Comparison of ENCODE assay signal across 10 cellular contexts in genomic region chr10:29681700-29682444, GRCh38. TPM values are rescaled to one million over a fixed set of nuclear protein-coding genes. Genes with fewer than 3 reads are reported as not detected.
DNase-seq lines count a peak whose midpoint lies in the region; ATAC-seq and TF ChIP-seq lines count a peak whose summit lies in the region.
"Had no signal": no experiment of that assay in that cellular context is flagged by ENCODE, and none has a peak within 500 bp of the region (broad histone marks: within the 10 kb centered on the region; RNA-seq: fewer than 3 reads in every experiment).

No MANE protein-coding gene starts in this region.

- H3K9me3 Mint-ChIP-seq in T-helper 1 cell treated with Interleukin-12 subunit alpha and Interleukin-12 subunit beta and Interleukin-4 antibody, amounts not matched to agents 30 μg/mL and 1 μg/mL, for 36 hours: peaks cover 15% of the 10 kb centered on the region
- H3K9me3 Mint-ChIP-seq in activated naive CD8-positive, alpha-beta T cell treated with anti-CD3 and anti-CD28 coated beads, Interleukin-2, amount 10 ng/mL, durations not matched to agents 7 days and 5 days: peaks cover 6% of the 10 kb centered on the region
- H3K9me3 Mint-ChIP-seq in H9: peaks cover 15 to 18% of the 10 kb centered on the region in 2 experiments

- no peak overlapping the region for H3K56ac ChIP-seq in H9 (ENCODE audit: insufficient read length, low read depth, low read length)

- POLR2A ChIA-PET in activated naive CD8-positive, alpha-beta T cell treated with anti-CD3 and anti-CD28 coated beads, Interleukin-2, amount 10 ng/mL, durations not matched to agents 7 days and 5 days (lab: Charles Lee): interaction anchor here (0.5 to 2.5 kb wide), 3 partner anchors 24 to 301 kb away, joined by 3 to 11 read pairs (median 4); no protein-coding TSS in a partner anchor

- no peak overlapping the region for H3K9ac ChIP-seq in H9 (ENCODE audit: extremely low read depth, insufficient read length, low read length)

- no peak overlapping the region for H3T11ph ChIP-seq in H9 (ENCODE audit: low read length)

- H2BK12ac ChIP-seq in H9 (ENCODE audit: insufficient read length, low read depth, low read length): no peak overlapping the region

- H3K4me1 ChIP-seq in H9 (ENCODE audit: insufficient read depth, low read length): no peaks in the 10 kb centered on the region

- H3K27me3 ChIP-seq in H9 (ENCODE audit: insufficient read depth, low read length): no peaks in the 10 kb centered on the region
- H3K27me3 ChIP-seq: gastrocnemius medialis had no signal

- peak overlapping the region; percentile 75 for H3K4me3 Mint-ChIP-seq in T-helper 1 cell treated with Interleukin-12 subunit alpha and Interleukin-12 subunit beta and Interleukin-4 antibody, amounts not matched to agents 30 μg/mL and 1 μg/mL, for 36 hours
- H3K4me3 Mint-ChIP-seq in activated naive CD8-positive, alpha-beta T cell treated with anti-CD3 and anti-CD28 coated beads, Interleukin-2, amount 10 ng/mL, durations not matched to agents 7 days and 5 days: peak overlapping the region; percentile 59
- no peak overlapping the region for H3K4me3 Mint-ChIP-seq in H9

- H2BK120ac ChIP-seq in H9 (ENCODE audit: low read depth, low read length, poor library complexity, severe bottlenecking): no peak overlapping the region

- H3K79me1 ChIP-seq in H9 (ENCODE audit: insufficient read depth, low read depth, low read length, poor library complexity, severe bottlenecking): no peaks in the 10 kb centered on the region

- no peak overlapping the region for H2AFZ ChIP-seq in H9 (ENCODE audit: low read length)

- H3K23me2 ChIP-seq in H9 (ENCODE audit: insufficient read length, low read depth, low read length, poor library complexity, severe bottlenecking): no peaks in the 10 kb centered on the region

- H3K9me3 ChIP-seq in H9 (ENCODE audit: control insufficient read depth, low read depth, low read length): peaks cover 8% of the 10 kb centered on the region
- H3K9me3 ChIP-seq: gastrocnemius medialis had no signal

- no peak overlapping the region for H3K14ac ChIP-seq in H9 (ENCODE audit: insufficient read depth, low read length)

- no peaks in the 10 kb centered on the region for H3K27me3 Mint-ChIP-seq in T-helper 1 cell treated with Interleukin-12 subunit alpha and Interleukin-12 subunit beta and Interleukin-4 antibody, amounts not matched to agents 30 μg/mL and 1 μg/mL, for 36 hours (ENCODE audit: low read depth)
- H3K27me3 Mint-ChIP-seq in activated naive CD8-positive, alpha-beta T cell treated with anti-CD3 and anti-CD28 coated beads, Interleukin-2, amount 10 ng/mL, durations not matched to agents 7 days and 5 days: no peaks in the 10 kb centered on the region
- H3K27me3 Mint-ChIP-seq in H9 (ENCODE audit: low read depth): peaks cover 2% of the 10 kb centered on the region; the same call in 1 of the 2 replicates

- H4K91ac ChIP-seq in H9 (ENCODE audit: insufficient read length, low read depth, low read length): no peak overlapping the region

- no peak overlapping the region for H2BK5ac ChIP-seq in H9 (ENCODE audit: insufficient read length, low read length)

- no peak overlapping the region for H3K4ac ChIP-seq in H9 (ENCODE audit: low read depth, low read length)

- H4K8ac ChIP-seq in H9 (replicated peaks; ENCODE audit: insufficient read length, low read depth, low read length): no peak overlapping the region

- no peak overlapping the region for H2AK5ac ChIP-seq in H9 (ENCODE audit: insufficient read length, low read length)

- H3K27ac ChIP-seq in H9 (ENCODE audit: insufficient read length, low read depth, low read length): no peak overlapping the region

- no peaks in the 10 kb centered on the region for H3K79me2 ChIP-seq in H9 (ENCODE audit: insufficient read depth, low read length)

- no peak overlapping the region for H3K23ac ChIP-seq in H9 (ENCODE audit: insufficient read length, low read depth, low read length)

- H4K20me1 ChIP-seq in H9 (ENCODE audit: control insufficient read depth, insufficient read depth, insufficient read length): no peaks in the 10 kb centered on the region

- H3K4me2 ChIP-seq in H9 (ENCODE audit: insufficient read depth, insufficient read length, low read length): no peak overlapping the region

- peak; percentile 83 for ATAC-seq in GM19372 (IDR thresholded peaks at IDR 0.05; ENCODE audit: low read depth, unreplicated experiment)
- peak; percentile 100 for ATAC-seq in activated naive CD8-positive, alpha-beta T cell treated with anti-CD3 and anti-CD28 coated beads, Interleukin-2, amount 10 ng/mL, durations not matched to agents 7 days and 5 days (ENCODE audit: low read depth)
- ATAC-seq in HG02884 (IDR thresholded peaks at IDR 0.05; ENCODE audit: unreplicated experiment): no peak

- no peak overlapping the region for H3K18ac ChIP-seq in H9 (ENCODE audit: insufficient read length, low read depth, low read length)

- H2BK15ac ChIP-seq in H9 (ENCODE audit: low read depth, low read length): no peak overlapping the region

- H3K27ac Mint-ChIP-seq in T-helper 1 cell treated with Interleukin-12 subunit alpha and Interleukin-12 subunit beta and Interleukin-4 antibody, amounts not matched to agents 30 μg/mL and 1 μg/mL, for 36 hours: peak overlapping the region; percentile 77
- peak overlapping the region; percentile 89 for H3K27ac Mint-ChIP-seq in activated naive CD8-positive, alpha-beta T cell treated with anti-CD3 and anti-CD28 coated beads, Interleukin-2, amount 10 ng/mL, durations not matched to agents 7 days and 5 days
- H3K27ac Mint-ChIP-seq in H9: no peak overlapping the region

- peaks cover 36% of the 10 kb centered on the region for H3K4me1 Mint-ChIP-seq in T-helper 1 cell treated with Interleukin-12 subunit alpha and Interleukin-12 subunit beta and Interleukin-4 antibody, amounts not matched to agents 30 μg/mL and 1 μg/mL, for 36 hours (ENCODE audit: low read depth)
- peaks cover 28% of the 10 kb centered on the region for H3K4me1 Mint-ChIP-seq in activated naive CD8-positive, alpha-beta T cell treated with anti-CD3 and anti-CD28 coated beads, Interleukin-2, amount 10 ng/mL, durations not matched to agents 7 days and 5 days
- peaks cover 30 to 34% of the 10 kb centered on the region in 2 experiments for H3K4me1 Mint-ChIP-seq in H9

- H3K36me3 Mint-ChIP-seq in T-helper 1 cell treated with Interleukin-12 subunit alpha and Interleukin-12 subunit beta and Interleukin-4 antibody, amounts not matched to agents 30 μg/mL and 1 μg/mL, for 36 hours (ENCODE audit: low read depth): peaks cover 29% of the 10 kb centered on the region
- peaks cover 39% of the 10 kb centered on the region for H3K36me3 Mint-ChIP-seq in activated naive CD8-positive, alpha-beta T cell treated with anti-CD3 and anti-CD28 coated beads, Interleukin-2, amount 10 ng/mL, durations not matched to agents 7 days and 5 days
- H3K36me3 Mint-ChIP-seq in H9 (ENCODE audit: insufficient read depth in 1 of 3, low read depth in 3 of 3): peaks cover 33 to 51% (median 42%) of the 10 kb centered on the region in 3 experiments

- H4K5ac ChIP-seq in H9 (ENCODE audit: insufficient read length, low read depth, low read length): no peak overlapping the region

- no peak overlapping the region for H2BK20ac ChIP-seq in H9 (ENCODE audit: low read depth, low read length, poor library complexity, severe bottlenecking)

- TF ChIP-seq CTCF in H9 (conservative IDR thresholded peaks at IDR 0.05): no peak

- WGBS in H9 (ENCODE audit: extremely low coverage, insufficient read length, low lambda C conversion rate): no CpG with 5 or more reads among the region's 9 CpGs

- DNase-seq in activated naive CD8-positive, alpha-beta T cell treated with anti-CD3 and anti-CD28 coated beads, Interleukin-2, amount 10 ng/mL, durations not matched to agents 7 days and 5 days: peak; percentile 55
- peak; percentile 31 to 37 for DNase-seq in stimulated activated CD4-positive, alpha-beta T cell treated with anti-CD3 and anti-CD28 coated beads, Interleukin-2, amount 100 ng/mL, for 24 hours
- DNase-seq in H9: no peak
- no peak for DNase-seq in NCI-H748 (lab: John Stamatoyannopoulos, UW; ENCODE audit: unreplicated experiment)
- no peak for DNase-seq in cerebellum (ENCODE audit: low spot score)
- DNase-seq: gastrocnemius medialis, substantia nigra had no signal

RNA-seq across cellular contexts. Expression of gene SVIL, which starts 47.1 kb away (rescaled TPM):
- total RNA-seq in activated naive CD8-positive, alpha-beta T cell treated with anti-CD3 and anti-CD28 coated beads, Interleukin-2, amount 10 ng/mL, durations not matched to agents 7 days and 5 days: 10 to 100 TPM in 1 of 2 experiments, 1 to 10 TPM in 1; 8.3 to 10.3 TPM
- total RNA-seq in H9 (2021) (13.1 and 15.3 TPM in 2 replicates), cerebellum (46.3 TPM)

Comparison
In these comparisons a context has a peak if more than half of its experiments do, and no peak if none do; other contexts are left out.
1. H3K27ac Mint-ChIP-seq: peak in T-helper 1 cell treated with Interleukin-12 subunit alpha and Interleukin-12 subunit beta and Interleukin-4 antibody, amounts not matched to agents 30 μg/mL and 1 μg/mL, for 36 hours (single experiment) and activated naive CD8-positive, alpha-beta T cell treated with anti-CD3 and anti-CD28 coated beads, Interleukin-2, amount 10 ng/mL, durations not matched to agents 7 days and 5 days (single experiment); none in H9 (0 of 3).
2. H3K4me3 Mint-ChIP-seq: peak in T-helper 1 cell treated with Interleukin-12 subunit alpha and Interleukin-12 subunit beta and Interleukin-4 antibody, amounts not matched to agents 30 μg/mL and 1 μg/mL, for 36 hours (single experiment) and activated naive CD8-positive, alpha-beta T cell treated with anti-CD3 and anti-CD28 coated beads, Interleukin-2, amount 10 ng/mL, durations not matched to agents 7 days and 5 days (single experiment); none in H9 (0 of 2).
3. DNase-seq: peak in activated naive CD8-positive, alpha-beta T cell treated with anti-CD3 and anti-CD28 coated beads, Interleukin-2, amount 10 ng/mL, durations not matched to agents 7 days and 5 days (single experiment) and stimulated activated CD4-positive, alpha-beta T cell treated with anti-CD3 and anti-CD28 coated beads, Interleukin-2, amount 100 ng/mL, for 24 hours (2 of 2); none in H9 (single experiment), NCI-H748 (single experiment) and cerebellum (single experiment).